20 cellular contexts compared by ENCODE assay signal in genomic region chr14:49134940-49135339, GRCh38.
DNase-seq lines count a peak whose midpoint lies in the region; ATAC-seq and TF ChIP-seq lines count a peak whose summit lies in the region.
"Had no signal": no experiment of that assay in that cellular context is flagged by ENCODE, and none has a peak within 500 bp of the region (broad histone marks: within the 10 kb centered on the region; RNA-seq: fewer than 3 reads in every experiment).

No MANE protein-coding gene starts in this region.

- no peak overlapping the region for H3K4me3 ChIP-seq in endodermal cell (ENCODE audit: low read length)
- no peak overlapping the region for H3K4me3 ChIP-seq in left ventricle myocardium inferior
- H3K4me3 ChIP-seq: adrenal gland, esophagus muscularis mucosa had no signal

- peaks cover 5% of the 10 kb centered on the region for H3K27me3 Mint-ChIP-seq in endodermal cell (ENCODE audit: insufficient read depth)
- H3K27me3 Mint-ChIP-seq in stimulated activated memory B cell treated with anti-CD40 and anti-IgM and Interleukin-4, amounts not matched to agents 10 μg/mL and 1 μg/mL and 100 μg/mL, for 72 hours: no peaks in the 10 kb centered on the region

- intact Hi-C loops in left ventricle myocardium inferior (cut with micrococcal nuclease): no loop called here

- H3K4me1 Mint-ChIP-seq in endodermal cell: no peaks in the 10 kb centered on the region
- no peaks in the 10 kb centered on the region for H3K4me1 Mint-ChIP-seq in stimulated activated memory B cell treated with anti-CD40 and anti-IgM and Interleukin-4, amounts not matched to agents 10 μg/mL and 1 μg/mL and 100 μg/mL, for 72 hours
- H3K4me1 Mint-ChIP-seq: CD8-positive, alpha-beta memory T cell had no signal

- no peak overlapping the region for H3K27ac Mint-ChIP-seq in endodermal cell
- H3K27ac Mint-ChIP-seq in stimulated activated memory B cell treated with anti-CD40 and anti-IgM and Interleukin-4, amounts not matched to agents 10 μg/mL and 1 μg/mL and 100 μg/mL, for 72 hours: no peak overlapping the region
- H3K27ac Mint-ChIP-seq: CD8-positive, alpha-beta memory T cell had no signal

- H3K36me3 ChIP-seq in endodermal cell (ENCODE audit: control insufficient read depth, insufficient read depth, low read length) (no peaks in the 10 kb centered on the region), left ventricle myocardium inferior (no peaks in the 10 kb centered on the region)
- H3K36me3 ChIP-seq: adrenal gland, esophagus muscularis mucosa, neutrophil had no signal

- no peaks in the 10 kb centered on the region for H3K9me3 ChIP-seq in endodermal cell (ENCODE audit: control insufficient read depth, low read length)
- H3K9me3 ChIP-seq in left ventricle myocardium inferior (replicated peaks): peaks cover 10% of the 10 kb centered on the region
- H3K9me3 ChIP-seq: adrenal gland, neutrophil had no signal

- ATAC-seq in stimulated activated memory B cell treated with anti-CD40 and anti-IgM and Interleukin-4, amounts not matched to agents 10 μg/mL and 1 μg/mL and 100 μg/mL, for 72 hours: peak; percentile 48
- no peak for ATAC-seq in GM21381 (IDR thresholded peaks at IDR 0.05; ENCODE audit: unreplicated experiment)
- no peak for ATAC-seq in GM18873 (IDR thresholded peaks at IDR 0.05; ENCODE audit: low FRiP score, unreplicated experiment)
- ATAC-seq: activated CD4-positive, CD25-positive, alpha-beta regulatory T cell treated with anti-CD3 and anti-CD28 coated beads, Interleukin-2, amount 50 U/mL, for 24 hours; right cardiac atrium had no signal

- no peaks in the 10 kb centered on the region for H3K27me3 ChIP-seq in endodermal cell (ENCODE audit: control insufficient read depth, insufficient read depth, low read length, poor library complexity, severe bottlenecking)
- no peaks in the 10 kb centered on the region for H3K27me3 ChIP-seq in left ventricle myocardium inferior (ENCODE audit: low read depth)
- H3K27me3 ChIP-seq: adrenal gland, esophagus muscularis mucosa, neutrophil had no signal

- peaks cover 7% of the 10 kb centered on the region for H3K9me3 Mint-ChIP-seq in endodermal cell
- peaks cover 3% of the 10 kb centered on the region for H3K9me3 Mint-ChIP-seq in stimulated activated memory B cell treated with anti-CD40 and anti-IgM and Interleukin-4, amounts not matched to agents 10 μg/mL and 1 μg/mL and 100 μg/mL, for 72 hours

- WGBS in endodermal cell (ENCODE audit: insufficient coverage in 1 of 2, insufficient read length in 1 of 2), 2 experiments: 47 to 80% methylated on average over 1 to 3 of the region's 3 CpGs

- H3K9ac ChIP-seq in endodermal cell (ENCODE audit: extremely low read depth, low read length, poor library complexity, severe bottlenecking): no peak overlapping the region

- H3K4me1 ChIP-seq in endodermal cell (ENCODE audit: control insufficient read depth, insufficient read depth, low read length) (no peaks in the 10 kb centered on the region), left ventricle myocardium inferior (no peaks in the 10 kb centered on the region)

- no peak overlapping the region for H3K27ac ChIP-seq in endodermal cell (ENCODE audit: low read depth, low read length)
- H3K27ac ChIP-seq in left ventricle myocardium inferior (replicated peaks): no peak overlapping the region
- H3K27ac ChIP-seq: adrenal gland, esophagus muscularis mucosa, HL-60, neutrophil had no signal

- DNase-seq in SIG-M5 treated with dmso at 0.1 percent for 504 hours (lab: John Stamatoyannopoulos, UW; ENCODE audit: unreplicated experiment) (peak; percentile 0), SIG-M5 (lab: John Stamatoyannopoulos, UW) (no peak), NCI-H1694 (lab: John Stamatoyannopoulos, UW) (peak; percentile 48), endodermal cell (peak; percentile 64), left ventricle myocardium inferior (no peak)
- DNase-seq: ACHN; CD8-positive, alpha-beta memory T cell; NCI-H1105; NCI-H2171; right cardiac atrium; Right ventricle myocardium superior; substantia nigra had no signal

- H3K4me3 Mint-ChIP-seq in endodermal cell: no peak overlapping the region
- H3K4me3 Mint-ChIP-seq in stimulated activated memory B cell treated with anti-CD40 and anti-IgM and Interleukin-4, amounts not matched to agents 10 μg/mL and 1 μg/mL and 100 μg/mL, for 72 hours: no peak overlapping the region
- H3K4me3 Mint-ChIP-seq: CD8-positive, alpha-beta memory T cell had no signal

- TF ChIP-seq CTCF in endodermal cell (conservative IDR thresholded peaks at IDR 0.05) (peak; percentile 66), left ventricle myocardium inferior (IDR thresholded peaks at IDR 0.05; ENCODE audit: borderline replicate concordance) (no peak)

- H3K36me3 Mint-ChIP-seq in endodermal cell (ENCODE audit: low read depth): no peaks in the 10 kb centered on the region
- H3K36me3 Mint-ChIP-seq in stimulated activated memory B cell treated with anti-CD40 and anti-IgM and Interleukin-4, amounts not matched to agents 10 μg/mL and 1 μg/mL and 100 μg/mL, for 72 hours: no peaks in the 10 kb centered on the region
- H3K36me3 Mint-ChIP-seq: CD8-positive, alpha-beta memory T cell had no signal

Comparison
In these comparisons a context has a peak if more than half of its experiments do, and no peak if none do; other contexts are left out.
1. DNase-seq: peak in SIG-M5 treated with dmso at 0.1 percent for 504 hours (single experiment), NCI-H1694 (single experiment) and endodermal cell (single experiment); none in SIG-M5 (single experiment) and left ventricle myocardium inferior (single experiment).